In genomic region chr20:51818479-51819008, GRCh38 we compare ENCODE assay signal across 25 cellular contexts. TPM values are rescaled to one million over a fixed set of nuclear protein-coding genes. Genes with fewer than 3 reads are reported as not detected.
DNase-seq lines count a peak whose midpoint lies in the region; ATAC-seq, FAIRE-seq and TF ChIP-seq lines count a peak whose summit lies in the region.
"Had no signal": no experiment of that assay in that cellular context is flagged by ENCODE, and none has a peak within 500 bp of the region (broad histone marks: within the 10 kb centered on the region; RNA-seq: fewer than 3 reads in every experiment).

No MANE protein-coding gene starts in this region.

- no peak overlapping the region for H2AFZ ChIP-seq in HepG2 (ENCODE audit: low read length)

- peaks cover 25% of the 10 kb centered on the region for H3K4me1 ChIP-seq in HepG2 (ENCODE audit: insufficient read depth, low read length)
- H3K4me1 ChIP-seq in right lobe of liver, result no peaks in the 10 kb centered on the region
- H3K4me1 ChIP-seq in HEK293 (ENCODE audit: control insufficient read depth, insufficient read depth, low read length), result no peaks in the 10 kb centered on the region
- H3K4me1 ChIP-seq: A549, BE2C had no signal

- intact Hi-C loops in HepG2 (cut with micrococcal nuclease; ENCODE audit: unreplicated experiment), result loop anchor here (10.0 kb wide), 1 partner anchor 76 kb away; no protein-coding TSS in a partner anchor
- intact Hi-C loops in right lobe of liver (cut with DNase I), result no loop called here

- FAIRE-seq in HepG2 (lab: Jason Lieb, UNC), result no peak
- FAIRE-seq: A549, D721Med, G401.6, GM12878, GM12892, GM18507, GM19239 had no signal

- ATAC-seq in HepG2, result no peak
- ATAC-seq in right lobe of liver, result no peak
- ATAC-seq in GM21723 (IDR thresholded peaks at IDR 0.05; ENCODE audit: unreplicated experiment), result no peak
- ATAC-seq: A549; CD8-positive, alpha-beta T cell; GM12878 had no signal

- POLR2A ChIA-PET in HepG2 (lab: Yijun Ruan, JAX), result no interaction called here
- POLR2A ChIA-PET in HEK293 (lab: Yijun Ruan, JAX), result no interaction called here

- TF ChIP-seq EP300 in HepG2 (IDR thresholded peaks at IDR 0.05; ENCODE audit: low read depth in 2 of 2, low read length in 2 of 2) (no peak), HepG2 (CRISPR knock-in tag; IDR thresholded peaks at IDR 0.05; ENCODE audit: borderline replicate concordance) (no peak)

- 55% methylated on average over 1 of the region's 1 CpG for WGBS in HepG2 (ENCODE audit: low lambda C conversion rate)
- 87% methylated on average over 1 of the region's 1 CpG for WGBS in right lobe of liver (ENCODE audit: insufficient coverage, low coverage, low lambda C conversion rate, missing lambda C conversion rate)

- no peak for TF ChIP-seq POLR2A in HepG2 (IDR thresholded peaks at IDR 0.05; ENCODE audit: insufficient read depth in 1 of 2, low read depth in 2 of 2, low read length in 2 of 2)
- TF ChIP-seq POLR2A in right lobe of liver (IDR thresholded peaks at IDR 0.05), result no peak

- no peaks in the 10 kb centered on the region for H3K79me2 ChIP-seq in HepG2 (ENCODE audit: insufficient read depth, low read length)

- H3K4me3 Mint-ChIP-seq in nephron progenitor cell, result no peak overlapping the region
- H3K4me3 Mint-ChIP-seq: CD4-positive, alpha-beta T cell; CD8-positive, alpha-beta T cell had no signal

- no peak for TF ChIP-seq RAD21 in HepG2 (CRISPR knock-in tag; IDR thresholded peaks at IDR 0.05)

- CTCF ChIA-PET in HepG2 (lab: Yijun Ruan, JAX; ENCODE audit: low intra/inter-chr PET ratio, low total read pairs) (no interaction called here), HEK293 (lab: Yijun Ruan, JAX) (interaction anchor here (0.6 to 2.3 kb wide), 2 partner anchors 18 to 129 kb away, joined by 3 to 6 read pairs; no protein-coding TSS in a partner anchor)

- H3K27ac ChIP-seq in HepG2 (ENCODE audit: extremely low read length, insufficient read depth, low read length) (no peak overlapping the region), right lobe of liver (no peak overlapping the region), HEK293 (ENCODE audit: extremely low read depth, low read depth, low read length) (no peak overlapping the region)
- H3K27ac ChIP-seq: 22Rv1, A549, BLaER1 had no signal

- peaks cover 3% of the 10 kb centered on the region for H3K27me3 Mint-ChIP-seq in nephron progenitor cell (ENCODE audit: low read depth, poor library complexity)

- H3K4me3 ChIP-seq in HepG2 (replicated peaks in 1 of 3; ENCODE audit: insufficient read depth in 1 of 3, low read depth in 2 of 3, low read length in 3 of 3) (no peak overlapping the region), right lobe of liver (no peak overlapping the region), HEK293 (ENCODE audit: low read depth, low read length) (no peak overlapping the region)
- H3K4me3 ChIP-seq: A549, BLaER1, GM12878 had no signal

- in situ Hi-C loops in HepG2 (cut with HindIII; ENCODE audit: extremely low pct_ligation_motif_present, low pct_unique_long_range_greater_than_20kb), result no loop called here

- DNase-seq in HepG2 (ENCODE audit: low spot score), result no peak
- no peak for DNase-seq in right lobe of liver
- DNase-seq in nephron progenitor cell, result no peak
- no peak for DNase-seq in GM03348 (ENCODE audit: low spot score)
- DNase-seq: AML-193; BE2C; C1 segment of cervical spinal cord; Caco-2; Calu3; CD4-positive, alpha-beta T cell; CD8-positive, alpha-beta T cell; DMS79 treated with DMSO at 0.1 percent for 48 hours; GF-D8 had no signal

- H3K36me3 ChIP-seq in HepG2 (replicated peaks in 1 of 2; ENCODE audit: control insufficient read depth in 1 of 2, insufficient read depth in 2 of 2, low read length in 2 of 2), result no peaks in the 10 kb centered on the region
- no peaks in the 10 kb centered on the region for H3K36me3 ChIP-seq in right lobe of liver
- no peaks in the 10 kb centered on the region for H3K36me3 ChIP-seq in HEK293 (ENCODE audit: control insufficient read depth in 2 of 2, insufficient read depth in 1 of 2, low read length in 2 of 2)
- H3K36me3 ChIP-seq: BE2C, BLaER1 had no signal

- H3K9ac ChIP-seq in HepG2 (ENCODE audit: insufficient read depth, low read depth, low read length), result no peak overlapping the region
- H3K9ac ChIP-seq: BLaER1 had no signal

- no peaks in the 10 kb centered on the region for H4K20me1 ChIP-seq in HepG2 (ENCODE audit: insufficient read depth, low read length)
- H4K20me1 ChIP-seq: BLaER1 had no signal

- no peak overlapping the region for H3K4me2 ChIP-seq in HepG2 (ENCODE audit: low read depth, low read length)
- H3K4me2 ChIP-seq: A549, BLaER1 had no signal

- H3K4me1 Mint-ChIP-seq in nephron progenitor cell, result peaks cover 24% of the 10 kb centered on the region

- H3K36me3 Mint-ChIP-seq in nephron progenitor cell (ENCODE audit: low read depth), result no peaks in the 10 kb centered on the region
- H3K36me3 Mint-ChIP-seq: CD8-positive, alpha-beta T cell had no signal

- no peaks in the 10 kb centered on the region for H3K9me3 Mint-ChIP-seq in nephron progenitor cell
- H3K9me3 Mint-ChIP-seq: CD4-positive, alpha-beta T cell; CD8-positive, alpha-beta T cell had no signal

- no peaks in the 10 kb centered on the region for H3K9me3 ChIP-seq in HepG2 (ENCODE audit: low read length)
- H3K9me3 ChIP-seq in right lobe of liver, result no peaks in the 10 kb centered on the region
- no peaks in the 10 kb centered on the region for H3K9me3 ChIP-seq in HEK293 (ENCODE audit: control insufficient read depth, insufficient read depth, low read depth, low read length)
- H3K9me3 ChIP-seq: A549, BE2C, Caco-2 had no signal

- BruUV-seq in HepG2 (replicated peaks; lab: Mats Ljungman, UMichigan), result no TSS peak

- H3K27me3 ChIP-seq in HepG2 (ENCODE audit: control insufficient read depth in 1 of 2, insufficient read depth in 2 of 2, low read length in 2 of 2) (peaks cover 0 to 9% of the 10 kb centered on the region in 2 experiments; a peak in 2 of 5 replicates), right lobe of liver (no peaks in the 10 kb centered on the region)
- H3K27me3 ChIP-seq: BE2C, BLaER1 had no signal

- TF ChIP-seq CTCF in HepG2 (CRISPR knock-in tag; IDR thresholded peaks at IDR 0.05) (no peak), right lobe of liver (IDR thresholded peaks at IDR 0.05) (no peak), HEK293 (tag by site-specific recombination; IDR thresholded peaks at IDR 0.05) (no peak), nephron progenitor cell (IDR thresholded peaks at IDR 0.05) (no peak)

- peak overlapping the region; percentile 97 for H3K27ac Mint-ChIP-seq in nephron progenitor cell
- H3K27ac Mint-ChIP-seq: CD4-positive, alpha-beta T cell; CD8-positive, alpha-beta T cell had no signal

TF ChIP-seq in HepG2, 621 proteins besides CTCF, POLR2A, EP300 and RAD21 (continues in another document):
- no peak for TF ChIP-seq SIN3B (IDR thresholded peaks at IDR 0.05; ENCODE audit: low read length)

RNA-seq across cellular contexts. Expression of gene SALL4, which starts 16.2 kb away (rescaled TPM):
- 0.17 and 0.33 TPM in 2 replicates for total RNA-seq in HepG2 (2016; rRNA removed; fragmentation: Illumina TruSeq; extraction: Trizol)
- total RNA-seq in HepG2 (2016; cell fraction: cytosol; rRNA removed; fragmentation: Illumina TruSeq; extraction: Trizol; ENCODE audit: low read depth), result 0.09 and 0.10 TPM in 2 replicates
- total RNA-seq in HepG2 (2016; cell fraction: insoluble cytoplasmic fraction; rRNA removed; fragmentation: Illumina TruSeq; extraction: Trizol), result 0.24 and 0.26 TPM in 2 replicates
- 0.24 and 0.25 TPM in 2 replicates for total RNA-seq in HepG2 (2016; cell fraction: membrane; rRNA removed; fragmentation: Illumina TruSeq; extraction: Trizol)
- 0.34 and 0.47 TPM in 2 replicates for total RNA-seq in HepG2 (2016; cell fraction: nucleus; rRNA removed; fragmentation: Illumina TruSeq; extraction: Trizol)
- polyA plus RNA-seq in HepG2 (2011; rRNA removed), result 1.5 and 1.8 TPM in 2 replicates
- 0.56 and 0.67 TPM in 2 replicates for polyA plus RNA-seq in HepG2 (2011; cell fraction: cytosol; rRNA removed)
- polyA plus RNA-seq in HepG2 (2011; cell fraction: nucleus; rRNA removed), result 5.4 and 6.2 TPM in 2 replicates
- polyA plus RNA-seq in HepG2 (2012), result 2.7 and 4.4 TPM in 2 replicates
- not detected in 2 replicates for polyA plus RNA-seq in HepG2 (2016; cell fraction: cytosol; fragmentation: Illumina TruSeq; extraction: Trizol; ENCODE audit: low read depth)
- 0.13 and 0.20 TPM in 2 replicates for polyA plus RNA-seq in HepG2 (2016; cell fraction: insoluble cytoplasmic fraction; fragmentation: Illumina TruSeq; extraction: Trizol; ENCODE audit: low read depth)
- 0.05 and 0.10 TPM in 2 replicates for polyA plus RNA-seq in HepG2 (2016; cell fraction: membrane; fragmentation: Illumina TruSeq; extraction: Trizol; ENCODE audit: low read depth)
- 2.4 and 4.2 TPM in 2 replicates for polyA plus RNA-seq in HepG2 (2016; cell fraction: nucleus; fragmentation: Illumina TruSeq; extraction: Trizol; ENCODE audit: insufficient read depth, low read depth)
- polyA minus RNA-seq in HepG2 (2011; rRNA and poly(A)+ RNA removed; ENCODE audit: low replicate concordance), result 1.5 and 6.5 TPM in 2 replicates
- polyA minus RNA-seq in HepG2 (2011; cell fraction: cytosol; rRNA and poly(A)+ RNA removed), result 1.4 and 1.5 TPM in 2 replicates
- polyA minus RNA-seq in HepG2 (2011; cell fraction: nucleus; rRNA and poly(A)+ RNA removed), result 2.0 and 2.1 TPM in 2 replicates
- under 1 TPM; 0.24 to 0.63 (median 0.40) TPM for total RNA-seq in right lobe of liver
- total RNA-seq: A172 had no signal

RNA-seq across cellular contexts. Expression of gene ATP9A, which starts 50.4 kb away (rescaled TPM):
- total RNA-seq in HepG2 (2016; rRNA removed; fragmentation: Illumina TruSeq; extraction: Trizol) (11.0 and 11.8 TPM in 2 replicates), right lobe of liver (10 to 100 TPM; 10.5 to 17.4 (median 13.0) TPM)
- total RNA-seq in HepG2 (2016; cell fraction: cytosol; rRNA removed; fragmentation: Illumina TruSeq; extraction: Trizol; ENCODE audit: low read depth), result 2.4 and 3.0 TPM in 2 replicates
- total RNA-seq in HepG2 (2016; cell fraction: insoluble cytoplasmic fraction; rRNA removed; fragmentation: Illumina TruSeq; extraction: Trizol), result 10.1 and 11.8 TPM in 2 replicates
- 5.1 and 5.8 TPM in 2 replicates for total RNA-seq in HepG2 (2016; cell fraction: membrane; rRNA removed; fragmentation: Illumina TruSeq; extraction: Trizol)
- total RNA-seq in HepG2 (2016; cell fraction: nucleus; rRNA removed; fragmentation: Illumina TruSeq; extraction: Trizol), result 13.2 and 14.5 TPM in 2 replicates
- 18.5 and 19.2 TPM in 2 replicates for polyA plus RNA-seq in HepG2 (2011; rRNA removed)
- 13.2 and 14.1 TPM in 2 replicates for polyA plus RNA-seq in HepG2 (2011; cell fraction: cytosol; rRNA removed)
- polyA plus RNA-seq in HepG2 (2011; cell fraction: nucleus; rRNA removed), result 31.8 and 35.3 TPM in 2 replicates
- polyA plus RNA-seq in HepG2 (2012), result 23.4 and 25.1 TPM in 2 replicates
- polyA plus RNA-seq in HepG2 (2016; cell fraction: cytosol; fragmentation: Illumina TruSeq; extraction: Trizol; ENCODE audit: low read depth), result 0.52 and 0.55 TPM in 2 replicates
- polyA plus RNA-seq in HepG2 (2016; cell fraction: insoluble cytoplasmic fraction; fragmentation: Illumina TruSeq; extraction: Trizol; ENCODE audit: low read depth), result 6.8 and 7.8 TPM in 2 replicates
- 2.0 and 2.2 TPM in 2 replicates for polyA plus RNA-seq in HepG2 (2016; cell fraction: membrane; fragmentation: Illumina TruSeq; extraction: Trizol; ENCODE audit: low read depth)
- polyA plus RNA-seq in HepG2 (2016; cell fraction: nucleus; fragmentation: Illumina TruSeq; extraction: Trizol; ENCODE audit: insufficient read depth, low read depth), result 14.8 and 15.7 TPM in 2 replicates
- polyA minus RNA-seq in HepG2 (2011; rRNA and poly(A)+ RNA removed; ENCODE audit: low replicate concordance), result 30.7 and 75.7 TPM in 2 replicates
- polyA minus RNA-seq in HepG2 (2011; cell fraction: cytosol; rRNA and poly(A)+ RNA removed), result 25.1 and 28.6 TPM in 2 replicates
- polyA minus RNA-seq in HepG2 (2011; cell fraction: nucleus; rRNA and poly(A)+ RNA removed), result 37.2 and 39.9 TPM in 2 replicates
